9 cellular contexts compared by ENCODE assay signal in genomic region chr2:84908948-84909713, GRCh38. TPM values are rescaled to one million over a fixed set of nuclear protein-coding genes. Genes with fewer than 3 reads are reported as not detected.
DNase-seq lines count a peak whose midpoint lies in the region; ATAC-seq and TF ChIP-seq lines count a peak whose summit lies in the region.
"Had no signal": no experiment of that assay in that cellular context is flagged by ENCODE, and none has a peak within 500 bp of the region (broad histone marks: within the 10 kb centered on the region; RNA-seq: fewer than 3 reads in every experiment).

No MANE protein-coding gene starts in this region.

- H3K9me3 Mint-ChIP-seq in activated CD4-positive, alpha-beta T cell treated with anti-CD3 and anti-CD28 coated beads, Interleukin-2, amount 10 ng/mL, durations not matched to agents 24 days and 14 days, result peaks cover 14% of the 10 kb centered on the region
- H3K9me3 Mint-ChIP-seq in dendritic cell treated with granulocyte-macrophage colony-stimulating factor and Interleukin-4, amounts not matched to agents 40 ng/mL and 50 ng/mL, for 4 days, result no peaks in the 10 kb centered on the region
- peaks cover 3% of the 10 kb centered on the region for H3K9me3 Mint-ChIP-seq in osteocyte (ENCODE audit: unreplicated experiment)

- WGBS in body of pancreas, 2 donors, result 93 to 98% methylated on average over 2 of the region's 2 CpGs

- no peak for TF ChIP-seq CTCF in osteocyte (IDR thresholded peaks at IDR 0.05)
- TF ChIP-seq CTCF in body of pancreas (IDR thresholded peaks at IDR 0.05), result no peak

- no peaks in the 10 kb centered on the region for H3K27me3 Mint-ChIP-seq in activated CD4-positive, alpha-beta T cell treated with anti-CD3 and anti-CD28 coated beads, Interleukin-2, amount 10 ng/mL, durations not matched to agents 24 days and 14 days
- H3K27me3 Mint-ChIP-seq in dendritic cell treated with granulocyte-macrophage colony-stimulating factor and Interleukin-4, amounts not matched to agents 40 ng/mL and 50 ng/mL, for 4 days, result no peaks in the 10 kb centered on the region
- no peaks in the 10 kb centered on the region for H3K27me3 Mint-ChIP-seq in osteocyte (ENCODE audit: unreplicated experiment)

- H3K4me1 ChIP-seq in body of pancreas, result peaks cover 16% of the 10 kb centered on the region

- no peaks in the 10 kb centered on the region for H3K9me3 ChIP-seq in body of pancreas

- H3K4me1 Mint-ChIP-seq in activated CD4-positive, alpha-beta T cell treated with anti-CD3 and anti-CD28 coated beads, Interleukin-2, amount 10 ng/mL, durations not matched to agents 24 days and 14 days, result peaks cover 56% of the 10 kb centered on the region
- H3K4me1 Mint-ChIP-seq in dendritic cell treated with granulocyte-macrophage colony-stimulating factor and Interleukin-4, amounts not matched to agents 40 ng/mL and 50 ng/mL, for 4 days (ENCODE audit: low read depth), result peaks cover 47% of the 10 kb centered on the region
- peaks cover 23% of the 10 kb centered on the region for H3K4me1 Mint-ChIP-seq in osteocyte (ENCODE audit: unreplicated experiment)

- H3K27ac ChIP-seq in body of pancreas, result no peak overlapping the region

- H3K27ac Mint-ChIP-seq in activated CD4-positive, alpha-beta T cell treated with anti-CD3 and anti-CD28 coated beads, Interleukin-2, amount 10 ng/mL, durations not matched to agents 24 days and 14 days, result peak overlapping the region; percentile 95
- peak overlapping the region; percentile 98 for H3K27ac Mint-ChIP-seq in dendritic cell treated with granulocyte-macrophage colony-stimulating factor and Interleukin-4, amounts not matched to agents 40 ng/mL and 50 ng/mL, for 4 days
- H3K27ac Mint-ChIP-seq in osteocyte (ENCODE audit: unreplicated experiment), result peak overlapping the region; percentile 43

- no peaks in the 10 kb centered on the region for H3K27me3 ChIP-seq in body of pancreas

- ATAC-seq in HG02884 (IDR thresholded peaks at IDR 0.05; ENCODE audit: unreplicated experiment) (no peak), body of pancreas (no peak)

- H3K4me3 Mint-ChIP-seq in activated CD4-positive, alpha-beta T cell treated with anti-CD3 and anti-CD28 coated beads, Interleukin-2, amount 10 ng/mL, durations not matched to agents 24 days and 14 days, result peak overlapping the region; percentile 91
- peak overlapping the region; percentile 34 for H3K4me3 Mint-ChIP-seq in dendritic cell treated with granulocyte-macrophage colony-stimulating factor and Interleukin-4, amounts not matched to agents 40 ng/mL and 50 ng/mL, for 4 days
- H3K4me3 Mint-ChIP-seq in osteocyte (ENCODE audit: unreplicated experiment), result no peak overlapping the region

- H3K36me3 Mint-ChIP-seq in activated CD4-positive, alpha-beta T cell treated with anti-CD3 and anti-CD28 coated beads, Interleukin-2, amount 10 ng/mL, durations not matched to agents 24 days and 14 days (ENCODE audit: low read depth), result peaks cover 42% of the 10 kb centered on the region
- peaks cover 47% of the 10 kb centered on the region for H3K36me3 Mint-ChIP-seq in dendritic cell treated with granulocyte-macrophage colony-stimulating factor and Interleukin-4, amounts not matched to agents 40 ng/mL and 50 ng/mL, for 4 days (ENCODE audit: low read depth)
- H3K36me3 Mint-ChIP-seq in osteocyte (ENCODE audit: unreplicated experiment), result peaks cover 25% of the 10 kb centered on the region

- DNase-seq in activated CD4-positive, alpha-beta T cell treated with anti-CD3 and anti-CD28 coated beads, Interleukin-2, amount 10 ng/mL, durations not matched to agents 24 days and 14 days, result peak; percentile 88
- DNase-seq in activated CD4-positive, alpha-beta T cell treated with anti-CD3 and anti-CD28 coated beads, Interleukin-2, amount 50 U/mL, for 4 hours, result no peak
- DNase-seq in osteocyte (ENCODE audit: extremely low spot score, unreplicated experiment) (peak; percentile 46), body of pancreas (no peak), SKM-1 (lab: John Stamatoyannopoulos, UW; ENCODE audit: unreplicated experiment) (no peak)
- DNase-seq: NCI-H1694 had no signal

- TF ChIP-seq POLR2A in Raji (IDR thresholded peaks at IDR 0.05; ENCODE audit: insufficient read depth, low read depth, low read length), result peak; percentile 17; the same call in 1 of the 2 replicates
- no peak for TF ChIP-seq POLR2A in body of pancreas (IDR thresholded peaks at IDR 0.05)

- intact Hi-C loops in activated CD4-positive, alpha-beta T cell treated with anti-CD3 and anti-CD28 coated beads, Interleukin-2, amount 10 ng/mL, durations not matched to agents 24 days and 14 days (cut with micrococcal nuclease), result loop anchor here (1.0 kb wide), 1 partner anchor 10 kb away; no protein-coding TSS in a partner anchor
- intact Hi-C loops in dendritic cell treated with granulocyte-macrophage colony-stimulating factor and Interleukin-4, amounts not matched to agents 40 ng/mL and 50 ng/mL, for 4 days (cut with micrococcal nuclease), result loop anchor here (1.0 to 5.0 kb wide), 3 partner anchors 10 to 77 kb away; no protein-coding TSS in a partner anchor
- intact Hi-C loops in body of pancreas (cut with DNase I), result no loop called here

- no peak overlapping the region for H3K4me3 ChIP-seq in body of pancreas

- H3K36me3 ChIP-seq in body of pancreas (replicated peaks in 1 of 2; ENCODE audit: insufficient read depth in 1 of 2, low read depth in 2 of 2), result no peaks in the 10 kb centered on the region

RNA-seq across cellular contexts. Expression of gene TMSB10, which starts 3.7 kb away (rescaled TPM):
- 2,196 and 2,218 TPM in 2 replicates for total RNA-seq in activated CD4-positive, alpha-beta T cell treated with anti-CD3 and anti-CD28 coated beads, Interleukin-2, amount 10 ng/mL, durations not matched to agents 24 days and 14 days
- total RNA-seq in osteocyte, result 2,436 and 2,534 TPM in 2 replicates
- 100 to 1,000 TPM; 672 to 866 TPM for total RNA-seq in body of pancreas

RNA-seq across cellular contexts. Expression of gene TRABD2A, which starts 28.2 kb away (rescaled TPM):
- 56.3 and 59.6 TPM in 2 replicates for total RNA-seq in activated CD4-positive, alpha-beta T cell treated with anti-CD3 and anti-CD28 coated beads, Interleukin-2, amount 10 ng/mL, durations not matched to agents 24 days and 14 days
- total RNA-seq in osteocyte (0.21 and 0.99 TPM in 2 replicates), body of pancreas (1 to 10 TPM in 1 of 2 donors, under 1 TPM in 1; 0.52 to 5.3 TPM)

Comparison
In these comparisons a context has a peak if more than half of its experiments do, and no peak if none do; other contexts are left out.
1. DNase-seq: peak in activated CD4-positive, alpha-beta T cell treated with anti-CD3 and anti-CD28 coated beads, Interleukin-2, amount 10 ng/mL, durations not matched to agents 24 days and 14 days (single experiment) and osteocyte (single experiment); none in activated CD4-positive, alpha-beta T cell treated with anti-CD3 and anti-CD28 coated beads, Interleukin-2, amount 50 U/mL, for 4 hours (0 of 2), body of pancreas (0 of 4) and SKM-1 (single experiment).
2. H3K27ac Mint-ChIP-seq: peak in every context shown above with its lines; median percentile 98 in dendritic cell treated with granulocyte-macrophage colony-stimulating factor and Interleukin-4, amounts not matched to agents 40 ng/mL and 50 ng/mL, for 4 days; 95 in activated CD4-positive, alpha-beta T cell treated with anti-CD3 and anti-CD28 coated beads, Interleukin-2, amount 10 ng/mL, durations not matched to agents 24 days and 14 days; 43 in osteocyte.